25 cellular contexts compared by ENCODE assay signal in genomic region chr21:34962136-34962535, GRCh38.
A peak's percentile ranks its signal among the peaks of the same experiment; 100 is the strongest.
DNase-seq lines count a peak whose midpoint lies in the region; ATAC-seq and TF ChIP-seq lines count a peak whose summit lies in the region.
"Had no signal": no experiment of that assay in that cellular context is flagged by ENCODE, and none has a peak within 500 bp of the region (broad histone marks: within the 10 kb centered on the region; RNA-seq: fewer than 3 reads in every experiment).

No MANE protein-coding gene starts in this region.

- H3K27me3 ChIP-seq in body of pancreas: no peaks in the 10 kb centered on the region
- H3K27me3 ChIP-seq: ascending aorta, transverse colon had no signal

- DNase-seq in T-helper 1 cell (no peak), natural killer cell (no peak), erythroblast (lab: John Stamatoyannopoulos, UW) (no peak), mesenteric fat pad (ENCODE audit: low spot score) (no peak), body of pancreas (no peak)
- no peak for DNase-seq in natural killer cell treated with Interleukin-12 subunit alpha and Interleukin-12 subunit beta and Interleukin-15 and Interleukin-18, amount 100 ng/mL, for 72 hours (ENCODE audit: low spot score)
- DNase-seq in activated naive CD8-positive, alpha-beta T cell treated with anti-CD3 and anti-CD28 coated beads, Interleukin-2, amount 10 ng/mL, durations not matched to agents 7 days and 5 days: no peak
- DNase-seq: activated B cell treated with CpG ODN at 0.5 μM for 24 hours; activated gamma-delta T cell; central memory CD4-positive, alpha-beta T cell; DMS53; GF-D8; glutamatergic neuron; NCI-H1105; NCI-H2029; NCI-H2227 treated with DMSO at 0.1 percent for 48 hours; NCI-H748 treated with DMSO at 0.1 percent for 48 hours; psoas muscle; SK-N-SH; transverse colon had no signal

- no peaks in the 10 kb centered on the region for H3K9me3 Mint-ChIP-seq in T-helper 1 cell treated with Interleukin-12 subunit alpha and Interleukin-12 subunit beta and Interleukin-4 antibody, amounts not matched to agents 30 μg/mL and 1 μg/mL, for 36 hours
- H3K9me3 Mint-ChIP-seq in natural killer cell treated with Interleukin-12 subunit alpha and Interleukin-12 subunit beta and Interleukin-15 and Interleukin-18, amount 100 ng/mL, for 72 hours: no peaks in the 10 kb centered on the region
- H3K9me3 Mint-ChIP-seq in natural killer cell: no peaks in the 10 kb centered on the region
- H3K9me3 Mint-ChIP-seq in activated naive CD8-positive, alpha-beta T cell treated with anti-CD3 and anti-CD28 coated beads, Interleukin-2, amount 10 ng/mL, durations not matched to agents 7 days and 5 days: no peaks in the 10 kb centered on the region
- H3K9me3 Mint-ChIP-seq: dendritic cell treated with granulocyte-macrophage colony-stimulating factor and Interleukin-4, amounts not matched to agents 40 ng/mL and 50 ng/mL, for 4 days; IgD-negative memory B cell had no signal

- intact Hi-C loops in natural killer cell (cut with micrococcal nuclease): no loop called here
- intact Hi-C loops in body of pancreas (cut with DNase I): no loop called here

- no peaks in the 10 kb centered on the region for H3K4me1 ChIP-seq in body of pancreas
- H3K4me1 ChIP-seq: ascending aorta, psoas muscle, transverse colon had no signal

- H3K9me3 ChIP-seq in body of pancreas: no peaks in the 10 kb centered on the region
- H3K9me3 ChIP-seq: ascending aorta, psoas muscle, SK-N-SH, transverse colon had no signal

- peaks cover 47% of the 10 kb centered on the region for H3K4me1 Mint-ChIP-seq in T-helper 1 cell treated with Interleukin-12 subunit alpha and Interleukin-12 subunit beta and Interleukin-4 antibody, amounts not matched to agents 30 μg/mL and 1 μg/mL, for 36 hours (ENCODE audit: low read depth)
- H3K4me1 Mint-ChIP-seq in natural killer cell treated with Interleukin-12 subunit alpha and Interleukin-12 subunit beta and Interleukin-15 and Interleukin-18, amount 100 ng/mL, for 72 hours (ENCODE audit: low read depth in 2 of 2): peaks cover 51 to 64% of the 10 kb centered on the region in 2 donors
- H3K4me1 Mint-ChIP-seq in natural killer cell: peaks cover 61 to 69% of the 10 kb centered on the region in 2 donors
- peaks cover 26% of the 10 kb centered on the region for H3K4me1 Mint-ChIP-seq in activated naive CD8-positive, alpha-beta T cell treated with anti-CD3 and anti-CD28 coated beads, Interleukin-2, amount 10 ng/mL, durations not matched to agents 7 days and 5 days

- no peak for TF ChIP-seq CTCF in natural killer cell (IDR thresholded peaks at IDR 0.05)
- no peak for TF ChIP-seq CTCF in body of pancreas (IDR thresholded peaks at IDR 0.05)

- H3K4me3 Mint-ChIP-seq in T-helper 1 cell treated with Interleukin-12 subunit alpha and Interleukin-12 subunit beta and Interleukin-4 antibody, amounts not matched to agents 30 μg/mL and 1 μg/mL, for 36 hours: peak overlapping the region; percentile 54
- peak overlapping the region; percentile 63 for H3K4me3 Mint-ChIP-seq in natural killer cell treated with Interleukin-12 subunit alpha and Interleukin-12 subunit beta and Interleukin-15 and Interleukin-18, amount 100 ng/mL, for 72 hours
- H3K4me3 Mint-ChIP-seq in natural killer cell: no peak overlapping the region
- H3K4me3 Mint-ChIP-seq in activated naive CD8-positive, alpha-beta T cell treated with anti-CD3 and anti-CD28 coated beads, Interleukin-2, amount 10 ng/mL, durations not matched to agents 7 days and 5 days: peak overlapping the region; percentile 40
- H3K4me3 Mint-ChIP-seq: activated B cell treated with CpG ODN at 0.5 μM for 24 hours; dendritic cell treated with granulocyte-macrophage colony-stimulating factor and Interleukin-4, amounts not matched to agents 40 ng/mL and 50 ng/mL, for 4 days; IgD-negative memory B cell had no signal

- no peaks in the 10 kb centered on the region for H3K36me3 ChIP-seq in body of pancreas (replicated peaks in 1 of 2; ENCODE audit: insufficient read depth in 1 of 2, low read depth in 2 of 2)
- H3K36me3 ChIP-seq: ascending aorta, transverse colon had no signal

- TF ChIP-seq POLR2A in erythroblast (IDR thresholded peaks at IDR 0.05; ENCODE audit: low read length) (no peak), body of pancreas (IDR thresholded peaks at IDR 0.05) (no peak)

- POLR2A ChIA-PET in activated naive CD8-positive, alpha-beta T cell treated with anti-CD3 and anti-CD28 coated beads, Interleukin-2, amount 10 ng/mL, durations not matched to agents 7 days and 5 days (lab: Charles Lee): no interaction called here

- no peak overlapping the region for H3K4me3 ChIP-seq in body of pancreas
- H3K4me3 ChIP-seq: ascending aorta, psoas muscle, transverse colon had no signal

- peaks cover 45% of the 10 kb centered on the region for H3K36me3 Mint-ChIP-seq in T-helper 1 cell treated with Interleukin-12 subunit alpha and Interleukin-12 subunit beta and Interleukin-4 antibody, amounts not matched to agents 30 μg/mL and 1 μg/mL, for 36 hours (ENCODE audit: low read depth)
- H3K36me3 Mint-ChIP-seq in natural killer cell treated with Interleukin-12 subunit alpha and Interleukin-12 subunit beta and Interleukin-15 and Interleukin-18, amount 100 ng/mL, for 72 hours: peaks cover 8% of the 10 kb centered on the region
- no peaks in the 10 kb centered on the region for H3K36me3 Mint-ChIP-seq in natural killer cell
- no peaks in the 10 kb centered on the region for H3K36me3 Mint-ChIP-seq in activated naive CD8-positive, alpha-beta T cell treated with anti-CD3 and anti-CD28 coated beads, Interleukin-2, amount 10 ng/mL, durations not matched to agents 7 days and 5 days

- no peak overlapping the region for H3K27ac ChIP-seq in body of pancreas
- H3K27ac ChIP-seq: 22Rv1, ascending aorta, psoas muscle had no signal

- no peaks in the 10 kb centered on the region for H3K27me3 Mint-ChIP-seq in T-helper 1 cell treated with Interleukin-12 subunit alpha and Interleukin-12 subunit beta and Interleukin-4 antibody, amounts not matched to agents 30 μg/mL and 1 μg/mL, for 36 hours (ENCODE audit: low read depth)
- no peaks in the 10 kb centered on the region for H3K27me3 Mint-ChIP-seq in natural killer cell treated with Interleukin-12 subunit alpha and Interleukin-12 subunit beta and Interleukin-15 and Interleukin-18, amount 100 ng/mL, for 72 hours
- H3K27me3 Mint-ChIP-seq in natural killer cell (ENCODE audit: low read depth in 2 of 2): no peaks in the 10 kb centered on the region
- H3K27me3 Mint-ChIP-seq in activated naive CD8-positive, alpha-beta T cell treated with anti-CD3 and anti-CD28 coated beads, Interleukin-2, amount 10 ng/mL, durations not matched to agents 7 days and 5 days: peaks cover 10% of the 10 kb centered on the region
- H3K27me3 Mint-ChIP-seq: activated B cell treated with CpG ODN at 0.5 μM for 24 hours; dendritic cell treated with granulocyte-macrophage colony-stimulating factor and Interleukin-4, amounts not matched to agents 40 ng/mL and 50 ng/mL, for 4 days; IgD-negative memory B cell had no signal

- no peak for ATAC-seq in natural killer cell treated with Interleukin-12 subunit alpha and Interleukin-12 subunit beta and Interleukin-15 and Interleukin-18, amount 100 ng/mL, for 72 hours
- no peak for ATAC-seq in natural killer cell
- no peak for ATAC-seq in activated naive CD8-positive, alpha-beta T cell treated with anti-CD3 and anti-CD28 coated beads, Interleukin-2, amount 10 ng/mL, durations not matched to agents 7 days and 5 days (ENCODE audit: low read depth)
- ATAC-seq in body of pancreas: no peak
- ATAC-seq: psoas muscle had no signal

- peak overlapping the region; percentile 77 for H3K27ac Mint-ChIP-seq in T-helper 1 cell treated with Interleukin-12 subunit alpha and Interleukin-12 subunit beta and Interleukin-4 antibody, amounts not matched to agents 30 μg/mL and 1 μg/mL, for 36 hours
- peak overlapping the region; percentile 76 to 81 for H3K27ac Mint-ChIP-seq in natural killer cell treated with Interleukin-12 subunit alpha and Interleukin-12 subunit beta and Interleukin-15 and Interleukin-18, amount 100 ng/mL, for 72 hours
- no peak overlapping the region for H3K27ac Mint-ChIP-seq in natural killer cell
- H3K27ac Mint-ChIP-seq in activated naive CD8-positive, alpha-beta T cell treated with anti-CD3 and anti-CD28 coated beads, Interleukin-2, amount 10 ng/mL, durations not matched to agents 7 days and 5 days: no peak overlapping the region
- H3K27ac Mint-ChIP-seq: activated B cell treated with CpG ODN at 0.5 μM for 24 hours; dendritic cell treated with granulocyte-macrophage colony-stimulating factor and Interleukin-4, amounts not matched to agents 40 ng/mL and 50 ng/mL, for 4 days; IgD-negative memory B cell had no signal

- 50 to 53% methylated on average over 2 of the region's 2 CpGs for WGBS in body of pancreas, 2 donors

Comparison
In these comparisons a context has a peak if more than half of its experiments do, and no peak if none do; other contexts are left out.
1. H3K27ac Mint-ChIP-seq: peak in T-helper 1 cell treated with Interleukin-12 subunit alpha and Interleukin-12 subunit beta and Interleukin-4 antibody, amounts not matched to agents 30 μg/mL and 1 μg/mL, for 36 hours (single experiment) and natural killer cell treated with Interleukin-12 subunit alpha and Interleukin-12 subunit beta and Interleukin-15 and Interleukin-18, amount 100 ng/mL, for 72 hours (2 of 2); none in natural killer cell (0 of 2) and activated naive CD8-positive, alpha-beta T cell treated with anti-CD3 and anti-CD28 coated beads, Interleukin-2, amount 10 ng/mL, durations not matched to agents 7 days and 5 days (single experiment).